ENCODE assay signal across 8 cellular contexts in the genomic region with DNA sequence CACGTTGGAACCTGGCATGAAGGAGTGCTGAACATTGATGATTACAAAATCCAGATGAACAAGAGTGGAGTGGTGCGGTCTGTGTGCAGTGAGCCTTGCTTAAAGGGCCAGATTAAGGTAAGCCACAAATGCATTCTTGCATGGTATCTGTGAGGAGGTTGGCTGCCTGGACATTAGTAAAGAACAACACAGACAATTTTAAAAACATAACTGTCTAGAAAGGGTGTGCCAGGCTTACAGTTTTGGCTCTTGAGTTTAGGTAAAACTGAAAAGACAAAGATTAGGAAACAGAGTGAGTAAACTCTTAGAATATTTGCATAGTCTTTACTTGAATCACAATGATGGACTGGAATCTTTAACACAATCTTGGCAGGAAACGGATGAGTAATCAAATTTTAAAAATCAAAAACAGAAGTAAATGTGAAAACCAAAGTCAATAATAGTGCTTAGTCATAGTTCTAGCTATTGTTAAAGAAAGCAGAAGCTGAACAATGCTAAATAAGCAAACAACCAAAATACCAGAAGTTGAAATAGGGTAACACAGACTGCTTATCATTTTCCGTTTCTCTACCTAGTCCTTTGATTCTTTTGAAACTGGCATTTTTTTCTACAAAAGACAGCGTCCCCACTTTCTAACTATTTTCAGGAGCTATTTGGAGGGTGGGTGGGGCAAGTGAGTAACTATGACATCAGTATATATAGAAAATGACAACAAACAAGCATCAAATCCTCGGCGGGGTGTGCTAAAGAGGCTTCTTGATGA.
DNase-seq lines count a peak whose midpoint lies in the region; ATAC-seq and TF ChIP-seq lines count a peak whose summit lies in the region.

No MANE protein-coding gene starts in this region.

- ATAC-seq in GM19467 (IDR thresholded peaks at IDR 0.05; ENCODE audit: unreplicated experiment), result peak; percentile 59
- peak; percentile 54 for ATAC-seq in HG03575 (IDR thresholded peaks at IDR 0.05; ENCODE audit: extremely low read depth, insufficient number of reproducible peaks, low FRiP score, unreplicated experiment)
- ATAC-seq in omental fat pad (ENCODE audit: low FRiP score), result peak; percentile 77

- no peaks in the 10 kb centered on the region for H3K27me3 ChIP-seq in BJ (ENCODE audit: control insufficient read depth, insufficient read depth, low read length)

- POLR2A ChIA-PET in BJ (lab: Charles Lee), result interaction anchor here (0.6 kb wide), 1 partner anchor 731 kb away, joined by 3 read pairs; no protein-coding TSS in a partner anchor

- DNase-seq in BJ (ENCODE audit: low read depth) (peak; percentile 78), amniotic epithelial cell (ENCODE audit: low read depth) (peak; percentile 89), omental fat pad (ENCODE audit: low spot score) (no peak), foreskin melanocyte (no peak), DMS 273 treated with DMSO at 0.1 percent for 48 hours (lab: John Stamatoyannopoulos, UW) (no peak)
- no peak for DNase-seq in stimulated activated CD4-positive, alpha-beta T cell treated with anti-CD3 and anti-CD28 coated beads, Interleukin-4, amount 100 ng/mL, for 24 hours

- no peak overlapping the region for H3K4me3 ChIP-seq in BJ (ENCODE audit: low read depth, low read length)

- CTCF ChIA-PET in BJ (lab: Yijun Ruan, JAX), result interaction anchor here (1.1 kb wide), 1 partner anchor 11 kb away, joined by 3 read pairs; no protein-coding TSS in a partner anchor

- TF ChIP-seq CTCF in BJ (IDR thresholded peaks at IDR 0.05; ENCODE audit: insufficient read depth, low read depth, low read length) (no peak), omental fat pad (IDR thresholded peaks at IDR 0.05) (no peak)

- H3K36me3 ChIP-seq in BJ (ENCODE audit: control insufficient read depth, insufficient read depth, low read length), result no peaks in the 10 kb centered on the region

Comparison
In these comparisons a context has a peak if more than half of its experiments do, and no peak if none do; other contexts are left out.
1. DNase-seq: peak in BJ (single experiment) and amniotic epithelial cell (single experiment); none in omental fat pad (single experiment), foreskin melanocyte (single experiment), stimulated activated CD4-positive, alpha-beta T cell treated with anti-CD3 and anti-CD28 coated beads, Interleukin-4, amount 100 ng/mL, for 24 hours (single experiment) and DMS 273 treated with DMSO at 0.1 percent for 48 hours (single experiment).
2. Peak in every context shown above with its lines, with median percentiles within 50 percentile points of each other: ATAC-seq.